Comparison of ENCODE assay signal across 1 cellular context in genomic region chr18:75213610-75214009, GRCh38.
TF ChIP-seq lines count a peak whose summit lies in the region.

No MANE protein-coding gene starts in this region.

TF ChIP-seq in HEK293, 187 proteins besides CTCF, POLR2A, EP300 and RAD21 (continued from another document):
- TF ChIP-seq ZNF639 (tag by site-specific recombination; IDR thresholded peaks at IDR 0.05): 0 out of 2 replicates have a peak, but pooled peaks have one; percentile 31
- TF ChIP-seq YY2 (tag by site-specific recombination; IDR thresholded peaks at IDR 0.05): no peak
- no peak for TF ChIP-seq ZNF621 (tag by site-specific recombination; IDR thresholded peaks at IDR 0.05)
- peak; percentile 95 for TF ChIP-seq ZNF843 (tag by site-specific recombination; IDR thresholded peaks at IDR 0.05)
- TF ChIP-seq KLF17 (tag by site-specific recombination; IDR thresholded peaks at IDR 0.05): no peak
- peak; percentile 16; the same call in 1 of the 2 replicates for TF ChIP-seq OSR2 (tag by site-specific recombination; IDR thresholded peaks at IDR 0.05)
- TF ChIP-seq ZNF175 (tag by site-specific recombination; IDR thresholded peaks at IDR 0.05): no peak
- no peak for TF ChIP-seq EGR2 (tag by site-specific recombination; IDR thresholded peaks at IDR 0.05; ENCODE audit: low read depth)
- no peak for TF ChIP-seq ZNF518A (tag by site-specific recombination; conservative IDR thresholded peaks at IDR 0.05; ENCODE audit: low read depth)
- no peak for TF ChIP-seq ZNF830 (tag by site-specific recombination; IDR thresholded peaks at IDR 0.05; ENCODE audit: low read depth)
- no peak for TF ChIP-seq ZNF112 (tag by site-specific recombination; IDR thresholded peaks at IDR 0.05)
- peak; percentile 97 for TF ChIP-seq PRDM6 (tag by site-specific recombination; IDR thresholded peaks at IDR 0.05)
- no peak for TF ChIP-seq ZNF623 (tag by site-specific recombination; IDR thresholded peaks at IDR 0.05)
- TF ChIP-seq ZNF76 (tag by site-specific recombination; IDR thresholded peaks at IDR 0.05; ENCODE audit: borderline replicate concordance, low read depth): no peak
- no peak for TF ChIP-seq SCRT2 (tag by site-specific recombination; IDR thresholded peaks at IDR 0.05)
- TF ChIP-seq ZNF335 (tag by site-specific recombination; conservative IDR thresholded peaks at IDR 0.05): no peak
